Comparison of ENCODE assay signal across 1 cellular context in the genomic region with DNA sequence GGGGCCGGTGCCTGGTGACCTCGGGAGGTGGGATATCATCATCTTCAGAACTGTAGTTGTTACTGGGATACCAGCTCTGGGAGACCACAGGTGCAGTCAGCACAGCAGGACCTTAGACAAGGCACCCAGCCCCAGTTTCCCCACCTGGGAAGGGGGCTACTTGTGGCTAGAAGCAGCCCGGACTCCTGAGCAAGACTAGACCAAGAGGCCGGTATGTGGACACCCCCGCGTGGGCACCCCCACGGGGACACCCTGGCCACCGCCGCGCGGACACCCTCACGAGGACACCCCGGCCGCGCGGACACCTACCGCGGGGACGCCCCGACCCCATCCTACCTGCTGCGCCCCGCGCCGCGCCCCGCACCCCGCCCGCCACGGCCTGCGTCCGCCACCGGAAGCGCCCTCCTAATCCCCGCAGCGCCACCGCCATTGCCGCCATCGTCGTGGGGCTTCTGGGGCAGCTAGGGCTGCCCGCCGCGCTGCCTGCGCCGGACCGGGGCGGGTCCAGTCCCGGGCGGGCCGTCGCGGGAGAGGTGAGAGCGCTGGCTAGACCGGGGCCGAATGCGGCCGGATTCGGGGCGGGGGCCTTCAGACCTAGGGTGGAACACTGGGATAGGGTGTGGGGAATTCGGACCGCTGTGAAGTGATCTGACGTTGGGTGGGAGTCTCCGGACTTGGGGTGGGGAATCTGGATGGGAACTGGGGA.
TF ChIP-seq lines count a peak whose summit lies in the region.

Gene COMT (plus strand): TSS at position 408 of the 706 bp plus-strand sequence. CDS start 20,755 bp downstream, outside the sequence.
Gene TXNRD2 (minus strand): TSS at position 454 of the 706 bp plus-strand sequence. CDS start 15 bp downstream, at position 439.

TF ChIP-seq in K562, 482 proteins besides CTCF, POLR2A, EP300 and RAD21 (continued from another document and continues in another):
- TF ChIP-seq HINFP (tag; conservative IDR thresholded peaks at IDR 0.05; ENCODE audit: low read depth) (peak; percentile 66; the same call in 1 of the 2 replicates), ZNF507 (tag; conservative IDR thresholded peaks at IDR 0.05) (no peak), RBFOX2 (IDR thresholded peaks at IDR 0.05; ENCODE audit: low read depth, low read length) (peak; percentile 99), CTBP1 (IDR thresholded peaks at IDR 0.05; ENCODE audit: borderline replicate concordance) (no peak), PTBP1 (IDR thresholded peaks at IDR 0.05; ENCODE audit: low read depth, low read length) (no peak), RFX1 (IDR thresholded peaks at IDR 0.05) (no peak), HDGF (IDR thresholded peaks at IDR 0.05) (no peak), RCOR1 (IDR thresholded peaks at IDR 0.05; ENCODE audit: borderline replicate concordance in 1 of 2, low read depth in 2 of 2, low read length in 2 of 2) (peak; percentile 45 to 87; a peak in 3 of 4 replicates), ZNF518B (CRISPR knock-in tag; IDR thresholded peaks at IDR 0.05) (no peak), KHSRP (IDR thresholded peaks at IDR 0.05) (no peak), MAZ (CRISPR knock-in tag; conservative IDR thresholded peaks at IDR 0.05 in 1 of 2, IDR thresholded peaks at IDR 0.05 in 1 of 2) (peak; percentile 82 to 88), USF2 (CRISPR knock-in tag; IDR thresholded peaks at IDR 0.05) (no peak), SMAD4 (CRISPR knock-in tag; conservative IDR thresholded peaks at IDR 0.05) (peak; percentile 56), ZBTB7A (IDR thresholded peaks at IDR 0.05; ENCODE audit: borderline replicate concordance, control insufficient read depth, low read depth, low read length) (no peak), BRD9 (IDR thresholded peaks at IDR 0.05; ENCODE audit: low read depth, partially characterized antibody) (no peak), CREBBP (IDR thresholded peaks at IDR 0.05; ENCODE audit: low read depth, low read length) (no peak), ZNF282 (CRISPR knock-in tag; IDR thresholded peaks at IDR 0.05) (no peak), SMAD2 (IDR thresholded peaks at IDR 0.05; ENCODE audit: low read depth, low read length) (0 out of 2 replicates have a peak, but pooled peaks have one; percentile 34), NONO (IDR thresholded peaks at IDR 0.05; ENCODE audit: low read depth in 2 of 2, low read length in 1 of 2) (peak in 1 of 2 experiments; percentile 96; a peak in 2 of 4 replicates), MAFG (tag; conservative IDR thresholded peaks at IDR 0.05) (no peak), SIN3A (IDR thresholded peaks at IDR 0.05; ENCODE audit: borderline replicate concordance in 2 of 2, control insufficient read depth in 1 of 2, low read depth in 2 of 2, low read length in 2 of 2) (0 out of 4 replicates have a peak, but pooled peaks of 1 of the 2 experiments have one; percentile 18), FOXP1 (CRISPR knock-in tag; IDR thresholded peaks at IDR 0.05) (no peak), CEBPG (CRISPR knock-in tag; IDR thresholded peaks at IDR 0.05) (no peak), CEBPG (tag; conservative IDR thresholded peaks at IDR 0.05 in 1 of 2, IDR thresholded peaks at IDR 0.05 in 1 of 2) (peak in 1 of 2 experiments; percentile 57; a peak in 1 of 4 replicates), BCL6 (CRISPR knock-in tag; IDR thresholded peaks at IDR 0.05) (0 out of 2 replicates have a peak, but pooled peaks have one; percentile 14), ZFP36 (IDR thresholded peaks at IDR 0.05; ENCODE audit: low read depth, low read length, partially characterized antibody) (peak; percentile 76), SUPT5H (IDR thresholded peaks at IDR 0.05) (no peak), MEF2A (IDR thresholded peaks at IDR 0.05; ENCODE audit: control insufficient read depth, low read depth, low read length) (no peak), MYNN (IDR thresholded peaks at IDR 0.05) (no peak), MYNN (CRISPR knock-in tag; IDR thresholded peaks at IDR 0.05) (no peak), BCOR (IDR thresholded peaks at IDR 0.05) (no peak), ZNF197 (CRISPR knock-in tag; IDR thresholded peaks at IDR 0.05; ENCODE audit: low read depth) (no peak), SETDB1 (IDR thresholded peaks at IDR 0.05; ENCODE audit: low read length) (no peak), CHD4 (IDR thresholded peaks at IDR 0.05; ENCODE audit: insufficient read depth, insufficient replicate concordance, low read depth, low read length, poor library complexity, severe bottlenecking) (no peak), PHF20 (IDR thresholded peaks at IDR 0.05; ENCODE audit: partially characterized antibody) (no peak), PRMT5 (CRISPR knock-in tag; IDR thresholded peaks at IDR 0.05) (no peak), HMGXB4 (CRISPR knock-in tag; IDR thresholded peaks at IDR 0.05) (peak; percentile 65; the same call in 1 of the 2 replicates), GABPB1 (CRISPR knock-in tag; IDR thresholded peaks at IDR 0.05) (no peak), GABPB2 (CRISPR knock-in tag; conservative IDR thresholded peaks at IDR 0.05) (no peak), ZNF316 (IDR thresholded peaks at IDR 0.05) (no peak), MTA2 (IDR thresholded peaks at IDR 0.05; ENCODE audit: low read depth) (no peak)
- TF ChIP-seq, protein P1, sequence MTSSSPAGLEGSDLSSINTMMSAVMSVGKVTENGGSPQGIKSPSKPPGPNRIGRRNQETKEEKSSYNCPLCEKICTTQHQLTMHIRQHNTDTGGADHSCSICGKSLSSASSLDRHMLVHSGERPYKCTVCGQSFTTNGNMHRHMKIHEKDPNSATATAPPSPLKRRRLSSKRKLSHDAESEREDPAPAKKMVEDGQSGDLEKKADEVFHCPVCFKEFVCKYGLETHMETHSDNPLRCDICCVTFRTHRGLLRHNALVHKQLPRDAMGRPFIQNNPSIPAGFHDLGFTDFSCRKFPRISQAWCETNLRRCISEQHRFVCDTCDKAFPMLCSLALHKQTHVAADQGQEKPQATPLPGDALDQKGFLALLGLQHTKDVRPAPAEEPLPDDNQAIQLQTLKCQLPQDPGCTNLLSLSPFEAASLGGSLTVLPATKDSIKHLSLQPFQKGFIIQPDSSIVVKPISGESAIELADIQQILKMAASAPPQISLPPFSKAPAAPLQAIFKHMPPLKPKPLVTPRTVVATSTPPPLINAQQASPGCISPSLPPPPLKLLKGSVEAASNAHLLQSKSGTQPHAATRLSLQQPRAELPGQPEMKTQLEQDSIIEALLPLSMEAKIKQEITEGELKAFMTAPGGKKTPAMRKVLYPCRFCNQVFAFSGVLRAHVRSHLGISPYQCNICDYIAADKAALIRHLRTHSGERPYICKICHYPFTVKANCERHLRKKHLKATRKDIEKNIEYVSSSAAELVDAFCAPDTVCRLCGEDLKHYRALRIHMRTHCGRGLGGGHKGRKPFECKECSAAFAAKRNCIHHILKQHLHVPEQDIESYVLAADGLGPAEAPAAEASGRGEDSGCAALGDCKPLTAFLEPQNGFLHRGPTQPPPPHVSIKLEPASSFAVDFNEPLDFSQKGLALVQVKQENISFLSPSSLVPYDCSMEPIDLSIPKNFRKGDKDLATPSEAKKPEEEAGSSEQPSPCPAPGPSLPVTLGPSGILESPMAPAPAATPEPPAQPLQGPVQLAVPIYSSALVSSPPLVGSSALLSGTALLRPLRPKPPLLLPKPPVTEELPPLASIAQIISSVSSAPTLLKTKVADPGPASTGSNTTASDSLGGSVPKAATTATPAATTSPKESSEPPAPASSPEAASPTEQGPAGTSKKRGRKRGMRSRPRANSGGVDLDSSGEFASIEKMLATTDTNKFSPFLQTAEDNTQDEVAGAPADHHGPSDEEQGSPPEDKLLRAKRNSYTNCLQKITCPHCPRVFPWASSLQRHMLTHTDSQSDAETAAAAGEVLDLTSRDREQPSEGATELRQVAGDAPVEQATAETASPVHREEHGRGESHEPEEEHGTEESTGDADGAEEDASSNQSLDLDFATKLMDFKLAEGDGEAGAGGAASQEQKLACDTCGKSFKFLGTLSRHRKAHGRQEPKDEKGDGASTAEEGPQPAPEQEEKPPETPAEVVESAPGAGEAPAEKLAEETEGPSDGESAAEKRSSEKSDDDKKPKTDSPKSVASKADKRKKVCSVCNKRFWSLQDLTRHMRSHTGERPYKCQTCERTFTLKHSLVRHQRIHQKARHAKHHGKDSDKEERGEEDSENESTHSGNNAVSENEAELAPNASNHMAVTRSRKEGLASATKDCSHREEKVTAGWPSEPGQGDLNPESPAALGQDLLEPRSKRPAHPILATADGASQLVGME (CRISPR knock-in tag; IDR thresholded peaks at IDR 0.05) = peak; percentile 51; the same call in 1 of the 2 replicates
- TF ChIP-seq, protein P2, sequence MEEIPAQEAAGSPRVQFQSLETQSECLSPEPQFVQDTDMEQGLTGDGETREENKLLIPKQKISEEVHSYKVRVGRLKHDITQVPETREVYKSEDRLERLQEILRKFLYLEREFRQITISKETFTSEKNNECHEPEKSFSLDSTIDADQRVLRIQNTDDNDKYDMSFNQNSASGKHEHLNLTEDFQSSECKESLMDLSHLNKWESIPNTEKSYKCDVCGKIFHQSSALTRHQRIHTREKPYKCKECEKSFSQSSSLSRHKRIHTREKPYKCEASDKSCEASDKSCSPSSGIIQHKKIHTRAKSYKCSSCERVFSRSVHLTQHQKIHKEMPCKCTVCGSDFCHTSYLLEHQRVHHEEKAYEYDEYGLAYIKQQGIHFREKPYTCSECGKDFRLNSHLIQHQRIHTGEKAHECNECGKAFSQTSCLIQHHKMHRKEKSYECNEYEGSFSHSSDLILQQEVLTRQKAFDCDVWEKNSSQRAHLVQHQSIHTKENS (CRISPR knock-in tag; IDR thresholded peaks at IDR 0.05) = no peak
